In the genomic region with DNA sequence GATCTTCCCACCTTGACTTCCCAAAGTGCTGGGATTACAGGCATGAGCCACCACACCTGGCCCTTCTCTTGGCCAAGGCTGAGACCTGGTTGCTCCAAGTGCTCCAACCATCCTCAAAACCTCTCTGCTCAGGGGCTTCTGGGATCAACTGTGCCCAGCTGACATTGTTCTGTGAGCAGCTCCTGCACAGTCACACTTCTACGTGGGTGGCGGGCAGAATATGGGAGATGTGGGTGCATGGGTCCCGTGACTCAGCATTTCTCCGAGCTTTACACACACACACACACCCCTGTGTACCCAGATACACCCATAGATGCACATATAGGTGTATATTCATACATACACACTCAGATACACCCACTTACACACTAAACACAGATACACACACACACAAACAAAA, we compare ENCODE assay signal across 20 cellular contexts. TPM values are rescaled to one million over a fixed set of nuclear protein-coding genes. Genes with fewer than 3 reads are reported as not detected.
DNase-seq lines count a peak whose midpoint lies in the region; ATAC-seq and TF ChIP-seq lines count a peak whose summit lies in the region.
"Had no signal": no experiment of that assay in that cellular context is flagged by ENCODE, and none has a peak within 500 bp of the region (broad histone marks: within the 10 kb centered on the region; RNA-seq: fewer than 3 reads in every experiment).

No MANE protein-coding gene starts in this region.

- no peak overlapping the region for H3K27ac ChIP-seq in OCI-LY3 (ENCODE audit: low read length)
- H3K27ac ChIP-seq: Peyer's patch had no signal

- no peak for ATAC-seq in left lobe of liver

- 0 out of 2 replicates have a peak overlapping the region, but pooled peaks have one; percentile 3 for H2AFZ ChIP-seq in OCI-LY3 (ENCODE audit: low read depth, low read length)

- peak; percentile 30 for DNase-seq in activated CD8-positive, alpha-beta memory T cell treated with anti-CD3 and anti-CD28 coated beads, Interleukin-2, amount 50 U/mL, for 48 hours
- no peak for DNase-seq in activated CD8-positive, alpha-beta memory T cell treated with anti-CD3 and anti-CD28 coated beads for 24 hours
- DNase-seq in left lobe of liver (ENCODE audit: low spot score) (peak; percentile 34), ureter (ENCODE audit: low spot score) (peak; percentile 20), NCI-H446 (lab: John Stamatoyannopoulos, UW) (no peak)
- no peak for DNase-seq in activated effector memory CD4-positive, alpha-beta T cell treated with Interleukin-2 at 50 U/mL for 16 hours
- DNase-seq: C1 segment of cervical spinal cord; CD4-positive, alpha-beta memory T cell; COR-L47; H7; HFFc6; KG1; MG63; NCI-H1417; NCI-H1694; NCI-H2029 treated with DMSO at 0.1 percent for 48 hours; NCI-H526 treated with DMSO at 0.1 percent for 48 hours; Peyer's patch; SHP77 treated with DMSO at 0.1 percent for 48 hours had no signal

- H3K4me3 ChIP-seq in OCI-LY3 (ENCODE audit: low read length) = no peak overlapping the region
- H3K4me3 ChIP-seq: MG63, Peyer's patch had no signal

- no peaks in the 10 kb centered on the region for H3K9me3 ChIP-seq in OCI-LY3 (ENCODE audit: insufficient read depth, low read length)
- H3K9me3 ChIP-seq: MG63, Peyer's patch had no signal

- no peak overlapping the region for H3K4me2 ChIP-seq in OCI-LY3 (ENCODE audit: low read length)

- 0 out of 2 replicates have a peak, but pooled peaks cover 2% of the 10 kb centered on the region for H3K4me1 ChIP-seq in OCI-LY3 (ENCODE audit: low read length)
- H3K4me1 ChIP-seq: Peyer's patch had no signal

- H3K27me3 ChIP-seq in OCI-LY3 (ENCODE audit: low read depth, low read length) = peaks cover 12% of the 10 kb centered on the region; the same call in 1 of the 2 replicates
- H3K27me3 ChIP-seq: MG63, Peyer's patch had no signal

- H3K36me3 ChIP-seq in OCI-LY3 (replicated peaks; ENCODE audit: low read depth, low read length) = no peaks in the 10 kb centered on the region
- H3K36me3 ChIP-seq: MG63, Peyer's patch had no signal

- H4K20me1 ChIP-seq in OCI-LY3 (ENCODE audit: insufficient read depth, low read length) = no peaks in the 10 kb centered on the region

- TF ChIP-seq CTCF in OCI-LY3 (IDR thresholded peaks at IDR 0.05; ENCODE audit: low read depth, low read length) = no peak

- no peaks in the 10 kb centered on the region for H3K79me2 ChIP-seq in OCI-LY3 (ENCODE audit: low read length)

- H3K9ac ChIP-seq in OCI-LY3 (ENCODE audit: low read length) = no peak overlapping the region

RNA-seq across cellular contexts. Expression of gene MYORG, which starts 10.5 kb away (rescaled TPM):
- total RNA-seq in left lobe of liver = 76.2 TPM
- total RNA-seq in ureter = 8.1 TPM

RNA-seq across cellular contexts. Expression of gene NUDT2, which starts 57.9 kb away (rescaled TPM):
- total RNA-seq in left lobe of liver (8.7 TPM), ureter (18.7 TPM)

RNA-seq across cellular contexts. Expression of gene KIF24, which starts 58.2 kb away (rescaled TPM):
- 0.33 TPM for total RNA-seq in left lobe of liver
- 0.94 TPM for total RNA-seq in ureter

Comparison
In these comparisons a context has a peak if more than half of its experiments do, and no peak if none do; other contexts are left out.
1. DNase-seq: peak in activated CD8-positive, alpha-beta memory T cell treated with anti-CD3 and anti-CD28 coated beads, Interleukin-2, amount 50 U/mL, for 48 hours (single experiment), left lobe of liver (single experiment) and ureter (single experiment); none in activated CD8-positive, alpha-beta memory T cell treated with anti-CD3 and anti-CD28 coated beads for 24 hours (single experiment), NCI-H446 (0 of 2) and activated effector memory CD4-positive, alpha-beta T cell treated with Interleukin-2 at 50 U/mL for 16 hours (single experiment).